In genomic region chr13:51782026-51782710, GRCh38 we compare ENCODE assay signal across 23 cellular contexts. TPM values are rescaled to one million over a fixed set of nuclear protein-coding genes. Genes with fewer than 3 reads are reported as not detected.
A peak's percentile ranks its signal among the peaks of the same experiment; 100 is the strongest.
DNase-seq lines count a peak whose midpoint lies in the region; ATAC-seq and TF ChIP-seq lines count a peak whose summit lies in the region.
"Had no signal": no experiment of that assay in that cellular context is flagged by ENCODE, and none has a peak within 500 bp of the region (broad histone marks: within the 10 kb centered on the region; RNA-seq: fewer than 3 reads in every experiment).

No MANE protein-coding gene starts in this region.

- intact Hi-C loops in IMR-90 (cut with micrococcal nuclease), result loop anchor here (5.0 kb wide), 1 partner anchor 195 kb away; no protein-coding TSS in a partner anchor
- intact Hi-C loops in posterior cingulate gyrus (cut with DNase I), result no loop called here

- no peak for TF ChIP-seq CTCF in IMR-90 (conservative IDR thresholded peaks at IDR 0.05; ENCODE audit: low read depth, low read length)
- TF ChIP-seq CTCF in parathyroid adenoma (IDR thresholded peaks at IDR 0.05), result no peak

- no peaks in the 10 kb centered on the region for H4K20me1 ChIP-seq in IMR-90 (ENCODE audit: insufficient read depth, low read length)

- no peak overlapping the region for H2BK5ac ChIP-seq in IMR-90 (ENCODE audit: low read depth, low read length, poor library complexity, severe bottlenecking)

- TF ChIP-seq POLR2A in IMR-90 (IDR thresholded peaks at IDR 0.05; ENCODE audit: low read depth, low read length), result no peak

- no peak overlapping the region for H3K56ac ChIP-seq in IMR-90 (ENCODE audit: extremely low read depth, insufficient read depth, low read length)

- in situ Hi-C loops in IMR-90 (cut with MboI; ENCODE audit: low sequenced_read_pairs), result no loop called here

- H3K18ac ChIP-seq in IMR-90 (ENCODE audit: low read depth, low read length), result no peak overlapping the region

- H3K14ac ChIP-seq in IMR-90 (replicated peaks; ENCODE audit: low read depth, low read length), result no peak overlapping the region

- H3K9me1 ChIP-seq in IMR-90 (ENCODE audit: insufficient read depth, low read length), result peaks cover 10% of the 10 kb centered on the region

- H2AK5ac ChIP-seq in IMR-90 (ENCODE audit: low read depth, low read length), result no peak overlapping the region

- peaks cover 13% of the 10 kb centered on the region for H3K4me1 Mint-ChIP-seq in activated T-helper 17 cell treated with anti-CD3 and anti-CD28 coated beads, Interleukin-2, amount 50 U/mL, for 72 hours

- H3K23ac ChIP-seq in IMR-90 (ENCODE audit: low read depth, low read length), result no peak overlapping the region

- H3K27me3 ChIP-seq in IMR-90 (ENCODE audit: control insufficient read depth, insufficient read depth, low read length) (peaks cover under 1% of the 10 kb centered on the region; the same call in 1 of the 2 replicates), parathyroid adenoma (ENCODE audit: control insufficient read depth, insufficient read depth, low read length) (no peaks in the 10 kb centered on the region)
- H3K27me3 ChIP-seq: breast epithelium, esophagus muscularis mucosa, foreskin keratinocyte, Peyer's patch, suprapubic skin, uterus had no signal

- H3K4me2 ChIP-seq in IMR-90 (ENCODE audit: low read depth, low read length) (no peak overlapping the region), parathyroid adenoma (ENCODE audit: low read length) (peak overlapping the region; percentile 7)
- H3K4me2 ChIP-seq: smooth muscle cell had no signal

- POLR2A ChIA-PET in IMR-90 (lab: Charles Lee; ENCODE audit: unreplicated experiment), result no interaction called here

- no peaks in the 10 kb centered on the region for H3K79me2 ChIP-seq in parathyroid adenoma

- H3K27me3 Mint-ChIP-seq in activated T-helper 17 cell treated with anti-CD3 and anti-CD28 coated beads, Interleukin-2, amount 50 U/mL, for 72 hours, result no peaks in the 10 kb centered on the region
- H3K27me3 Mint-ChIP-seq: activated CD4-positive, alpha-beta T cell treated with anti-CD3 and anti-CD28 coated beads, Interleukin-2, amount 10 ng/mL, durations not matched to agents 7 days and 5 days had no signal

- dilution Hi-C loops in IMR-90 (cut with HindIII; ENCODE audit: low sequenced_read_pairs, unreplicated experiment), result no loop called here

- no peak for TF ChIP-seq RAD21 in IMR-90 (IDR thresholded peaks at IDR 0.05; ENCODE audit: low read length)

- CTCF ChIA-PET in IMR-90 (lab: Yijun Ruan, JAX), result interaction anchor here (0.9 kb wide), 1 partner anchor 15 kb away, joined by 5 read pairs; no protein-coding TSS in a partner anchor

- H2AFZ ChIP-seq in IMR-90 (replicated peaks; ENCODE audit: low read length, poor library complexity), result peak overlapping the region; percentile 27
- peak overlapping the region; percentile 51 for H2AFZ ChIP-seq in parathyroid adenoma

- H3K36me3 Mint-ChIP-seq in activated T-helper 17 cell treated with anti-CD3 and anti-CD28 coated beads, Interleukin-2, amount 50 U/mL, for 72 hours (ENCODE audit: low read depth), result peaks cover 5% of the 10 kb centered on the region
- H3K36me3 Mint-ChIP-seq: WTC11 had no signal

- no TSS peak for BruUV-seq in IMR-90 (replicated peaks; lab: Mats Ljungman, UMichigan)

- DNase-seq in IMR-90, result no peak
- DNase-seq in left lobe of liver (ENCODE audit: low spot score), result peak; percentile 73
- no peak for DNase-seq in activated effector memory CD4-positive, alpha-beta T cell treated with anti-CD3 and anti-CD28 coated beads, Interleukin-2, amount 50 U/mL, for 16 hours
- DNase-seq in posterior cingulate gyrus, result no peak
- DNase-seq: activated naive CD4-positive, alpha-beta T cell; activated T-cell treated with anti-CD3 and anti-CD28 coated beads, Interleukin-2, amount 50 U/mL, for 4 hours; effector memory CD4-positive, alpha-beta T cell; foreskin keratinocyte; GOT3; naive B cell; NCI-H1048; occipital lobe; uterus had no signal

- H3K9me3 Mint-ChIP-seq in activated T-helper 17 cell treated with anti-CD3 and anti-CD28 coated beads, Interleukin-2, amount 50 U/mL, for 72 hours, result no peaks in the 10 kb centered on the region
- H3K9me3 Mint-ChIP-seq: activated CD4-positive, alpha-beta T cell treated with anti-CD3 and anti-CD28 coated beads, Interleukin-2, amount 10 ng/mL, durations not matched to agents 7 days and 5 days; activated T-cell treated with anti-CD3 and anti-CD28 coated beads, Interleukin-2, amount 50 U/mL, for 4 hours; naive B cell; WTC11 had no signal

- no peak overlapping the region for H2BK120ac ChIP-seq in IMR-90 (ENCODE audit: low read depth, low read length)

- no peak overlapping the region for H4K5ac ChIP-seq in IMR-90 (ENCODE audit: low read depth, low read length)

- no peak overlapping the region for H4K91ac ChIP-seq in IMR-90 (ENCODE audit: insufficient read depth, low read depth, low read length)

- peak overlapping the region; percentile 75 for H3K27ac Mint-ChIP-seq in activated T-helper 17 cell treated with anti-CD3 and anti-CD28 coated beads, Interleukin-2, amount 50 U/mL, for 72 hours
- H3K27ac Mint-ChIP-seq: activated CD4-positive, alpha-beta T cell treated with anti-CD3 and anti-CD28 coated beads, Interleukin-2, amount 10 ng/mL, durations not matched to agents 7 days and 5 days; WTC11 had no signal

- H2BK20ac ChIP-seq in IMR-90 (ENCODE audit: low read depth, low read length), result no peak overlapping the region

- WGBS in IMR-90 (ENCODE audit: extremely low coverage in 2 of 2, insufficient read length in 1 of 2), 2 experiments, result 82% methylated on average over 13 of the region's 15 CpGs; no CpG with 5 or more reads in 1 of the 2 experiments

- no peaks in the 10 kb centered on the region for H3K79me1 ChIP-seq in IMR-90 (ENCODE audit: low read depth in 1 of 2, low read length in 2 of 2)

- no peaks in the 10 kb centered on the region for H3K9me3 ChIP-seq in IMR-90 (ENCODE audit: control insufficient read depth, insufficient read depth, low read length)
- no peaks in the 10 kb centered on the region for H3K9me3 ChIP-seq in parathyroid adenoma (ENCODE audit: control insufficient read depth, low read length)
- H3K9me3 ChIP-seq: breast epithelium, esophagus muscularis mucosa, Peyer's patch, suprapubic skin, uterus had no signal

- H2BK15ac ChIP-seq in IMR-90 (ENCODE audit: low read depth, low read length), result no peak overlapping the region

- peaks cover 12% of the 10 kb centered on the region for H3K4me1 ChIP-seq in IMR-90 (ENCODE audit: control insufficient read depth, insufficient read depth, low read length)
- peaks cover 31% of the 10 kb centered on the region for H3K4me1 ChIP-seq in parathyroid adenoma
- H3K4me1 ChIP-seq: breast epithelium, foreskin keratinocyte had no signal

- H3K4me3 Mint-ChIP-seq in activated T-helper 17 cell treated with anti-CD3 and anti-CD28 coated beads, Interleukin-2, amount 50 U/mL, for 72 hours, result no peak overlapping the region
- H3K4me3 Mint-ChIP-seq: activated CD4-positive, alpha-beta T cell treated with anti-CD3 and anti-CD28 coated beads, Interleukin-2, amount 10 ng/mL, durations not matched to agents 7 days and 5 days; activated T-cell treated with anti-CD3 and anti-CD28 coated beads, Interleukin-2, amount 50 U/mL, for 4 hours; WTC11 had no signal

- H3K4me3 ChIP-seq in IMR-90 (ENCODE audit: insufficient read depth, low read depth, low read length) (no peak overlapping the region), parathyroid adenoma (ENCODE audit: low read depth, low read length) (no peak overlapping the region)
- H3K4me3 ChIP-seq: breast epithelium, esophagus muscularis mucosa, Peyer's patch, smooth muscle cell, suprapubic skin, uterus had no signal

- H3K9ac ChIP-seq in IMR-90 (ENCODE audit: low read depth, low read length), result no peak overlapping the region
- no peak overlapping the region for H3K9ac ChIP-seq in parathyroid adenoma

- H3K27ac ChIP-seq in IMR-90 (ENCODE audit: insufficient read depth, low read length), result no peak overlapping the region
- H3K27ac ChIP-seq in parathyroid adenoma, result no peak overlapping the region
- H3K27ac ChIP-seq: breast epithelium, esophagus muscularis mucosa, foreskin keratinocyte, Peyer's patch, suprapubic skin, uterus had no signal

- H3K36me3 ChIP-seq in IMR-90 (ENCODE audit: control insufficient read depth, insufficient read depth, low read length) (no peaks in the 10 kb centered on the region), parathyroid adenoma (ENCODE audit: control insufficient read depth, insufficient read depth, low read length) (no peaks in the 10 kb centered on the region)
- H3K36me3 ChIP-seq: breast epithelium, Peyer's patch, suprapubic skin, uterus had no signal

- H2AK9ac ChIP-seq in IMR-90 (replicated peaks; ENCODE audit: low read depth, low read length, poor library complexity), result no peak overlapping the region

- no peak overlapping the region for H4K8ac ChIP-seq in IMR-90 (ENCODE audit: low read depth in 2 of 2, low read length in 2 of 2)

- ATAC-seq in IMR-90 (ENCODE audit: low read depth), result no peak
- no peak for ATAC-seq in activated T-helper 17 cell treated with anti-CD3 and anti-CD28 coated beads, Interleukin-2, amount 50 U/mL, for 72 hours (replicated peaks)
- ATAC-seq in left lobe of liver, result peak; percentile 96
- ATAC-seq in GM21447 (IDR thresholded peaks at IDR 0.05; ENCODE audit: unreplicated experiment), result no peak

- H3K4ac ChIP-seq in IMR-90 (ENCODE audit: low read depth, low read length), result no peak overlapping the region

TF ChIP-seq in IMR-90, 13 proteins besides CTCF, POLR2A, EP300 and RAD21 (continues in another document):
- no peak for TF ChIP-seq SMC3 (IDR thresholded peaks at IDR 0.05; ENCODE audit: low read depth, low read length)
- TF ChIP-seq FOS (IDR thresholded peaks at IDR 0.05; ENCODE audit: low read depth, low read length), result no peak
- no peak for TF ChIP-seq CHD1 (IDR thresholded peaks at IDR 0.05; ENCODE audit: low read depth, low read length)
- no peak for TF ChIP-seq BHLHE40 (IDR thresholded peaks at IDR 0.05; ENCODE audit: low read depth, low read length)
- TF ChIP-seq CEBPB (IDR thresholded peaks at IDR 0.05; ENCODE audit: low read depth, low read length), result no peak
- TF ChIP-seq ELK1 (IDR thresholded peaks at IDR 0.05; ENCODE audit: borderline replicate concordance, low read depth, low read length), result no peak
- TF ChIP-seq MAFK (IDR thresholded peaks at IDR 0.05; ENCODE audit: low read depth, low read length), result no peak

RNA-seq across cellular contexts. Expression of gene DHRS12, which starts 21.8 kb away (rescaled TPM):
- total RNA-seq in IMR-90 (2012; rRNA removed), result 1.3 and 1.9 TPM in 2 replicates
- 1.5 and 1.6 TPM in 2 replicates for polyA plus RNA-seq in IMR-90 (2012; rRNA removed)
- polyA plus RNA-seq in IMR-90 (2012; cell fraction: cytosol; rRNA removed), result 1.2 and 1.5 TPM in 2 replicates
- polyA plus RNA-seq in IMR-90 (2012; cell fraction: nucleus; rRNA removed; ENCODE audit: low replicate concordance), result 3.7 TPM in 2 replicates
- 1 to 10 TPM; 5.0 to 9.6 TPM for total RNA-seq in activated T-helper 17 cell treated with anti-CD3 and anti-CD28 coated beads, Interleukin-2, amount 50 U/mL, for 72 hours
- total RNA-seq in left lobe of liver, result 14.8 TPM
